8 cellular contexts compared by ENCODE assay signal in the genomic region with DNA sequence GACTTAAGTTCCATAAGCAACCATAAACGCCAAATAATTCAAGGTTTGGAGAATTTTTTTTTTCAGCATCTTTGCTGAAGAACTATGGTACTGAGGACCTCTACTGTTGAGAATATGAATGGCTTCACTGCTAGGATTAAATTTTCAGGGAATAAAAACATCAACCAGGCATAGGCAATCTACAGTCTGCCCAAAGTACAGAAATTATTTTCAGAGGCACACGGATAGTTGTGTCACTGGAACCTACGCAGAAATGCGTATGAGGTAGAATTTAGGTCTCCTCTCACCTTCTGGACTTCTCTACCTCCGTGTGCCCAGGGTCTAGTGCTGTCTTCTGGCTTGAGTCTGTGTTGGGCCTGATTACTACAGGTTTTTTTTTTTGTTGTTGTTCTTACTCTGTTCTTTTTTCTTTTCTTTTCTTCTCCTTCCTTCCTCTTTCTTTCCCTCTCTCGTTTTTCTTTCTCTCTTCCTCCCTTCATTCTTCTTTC. TPM values are rescaled to one million over a fixed set of nuclear protein-coding genes. Genes with fewer than 3 reads are reported as not detected.
DNase-seq lines count a peak whose midpoint lies in the region; ATAC-seq and TF ChIP-seq lines count a peak whose summit lies in the region.
"Had no signal": no experiment of that assay in that cellular context is flagged by ENCODE, and none has a peak within 500 bp of the region (broad histone marks: within the 10 kb centered on the region; RNA-seq: fewer than 3 reads in every experiment).

No MANE protein-coding gene starts in this region.

- intact Hi-C loops in vagina (cut with DNase I), result no loop called here

- TF ChIP-seq CTCF in WI38 (IDR thresholded peaks at IDR 0.05; ENCODE audit: low read depth, low read length) (peak; percentile 42; the same call in 1 of the 2 replicates), vagina (IDR thresholded peaks at IDR 0.05) (peak in 2 of 3 experiments; percentile 40 to 42)

- H3K27me3 ChIP-seq in vagina, result no peaks in the 10 kb centered on the region

- DNase-seq in GM04504 (ENCODE audit: low read depth) (peak; percentile 18), M059J (ENCODE audit: low read depth) (peak; percentile 55), iPS-NIHi7 (ENCODE audit: extremely low spot score) (peak; percentile 56), vagina (ENCODE audit: extremely low spot score in 2 of 2) (no peak)

- H3K4me3 ChIP-seq in WI38 (ENCODE audit: low read depth, low read length), result no peak overlapping the region
- H3K4me3 ChIP-seq in vagina, result no peak overlapping the region

- ATAC-seq in GM19463 (IDR thresholded peaks at IDR 0.05; ENCODE audit: unreplicated experiment), result no peak
- no peak for ATAC-seq in HG03045 (IDR thresholded peaks at IDR 0.05; ENCODE audit: unreplicated experiment)

- no peaks in the 10 kb centered on the region for H3K4me1 ChIP-seq in vagina

- H3K36me3 ChIP-seq in vagina, result no peaks in the 10 kb centered on the region

- TF ChIP-seq POLR2A in vagina (IDR thresholded peaks at IDR 0.05), result no peak

- no peak overlapping the region for H3K27ac ChIP-seq in vagina

- H3K9me3 ChIP-seq in vagina, result no peaks in the 10 kb centered on the region

RNA-seq across cellular contexts. Expression of a gene that starts 39.7 kb away (rescaled TPM):
- total RNA-seq in M059J (2014; rRNA removed; shearing (Covaris generic)), result not detected in 2 replicates
- total RNA-seq in vagina, result not detected
- total RNA-seq: skeletal muscle tissue had no signal

Comparison
In these comparisons a context has a peak if more than half of its experiments do, and no peak if none do; other contexts are left out.
1. DNase-seq: peak in GM04504 (single experiment), M059J (single experiment) and iPS-NIHi7 (single experiment); none in vagina (0 of 2).